19 cellular contexts compared by ENCODE assay signal in genomic region chr13:95741584-95742563, GRCh38.
DNase-seq lines count a peak whose midpoint lies in the region; ATAC-seq and TF ChIP-seq lines count a peak whose summit lies in the region.
"Had no signal": no experiment of that assay in that cellular context is flagged by ENCODE, and none has a peak within 500 bp of the region (broad histone marks: within the 10 kb centered on the region; RNA-seq: fewer than 3 reads in every experiment).

No MANE protein-coding gene starts in this region.

- H3K4ac ChIP-seq in neuronal stem cell (ENCODE audit: low read length): no peak overlapping the region

- no peaks in the 10 kb centered on the region for H3K27me3 ChIP-seq in Caco-2 (replicated peaks; ENCODE audit: control insufficient read depth, insufficient read depth, low read length)
- H3K27me3 ChIP-seq in neuronal stem cell (ENCODE audit: control insufficient read depth in 3 of 3, insufficient read depth in 3 of 3, low read depth in 1 of 3, low read length in 3 of 3): no peaks in the 10 kb centered on the region
- H3K27me3 ChIP-seq in sigmoid colon: no peaks in the 10 kb centered on the region
- H3K27me3 ChIP-seq: body of pancreas had no signal

- ATAC-seq in GM19463 (IDR thresholded peaks at IDR 0.05; ENCODE audit: unreplicated experiment) (peak; percentile 60), GM21529 (IDR thresholded peaks at IDR 0.05; ENCODE audit: unreplicated experiment) (no peak)
- ATAC-seq: activated T-cell treated with anti-CD3 and anti-CD28 coated beads, Interleukin-2, amount 50 U/mL, for 72 hours; body of pancreas had no signal

- H3K9ac ChIP-seq in neuronal stem cell (ENCODE audit: low read depth, low read length, poor library complexity): peak overlapping the region; percentile 21

- H3K27me3 Mint-ChIP-seq in Caco-2 (ENCODE audit: insufficient read depth, unreplicated experiment): no peaks in the 10 kb centered on the region
- H3K27me3 Mint-ChIP-seq: activated B cell treated with CpG ODN at 0.5 μM for 24 hours; activated naive CD8-positive, alpha-beta T cell; stimulated activated naive CD8-positive, alpha-beta T cell treated with anti-CD3 and anti-CD28 coated beads, Interleukin-15, Interleukin-2, amounts not matched to agents 100 ng/mL and 50 ng/mL, for 24 hours; type B pancreatic cell had no signal

- H4K91ac ChIP-seq in neuronal stem cell (ENCODE audit: low read depth, low read length, poor library complexity): no peak overlapping the region

- peak overlapping the region; percentile 21 for H3K14ac ChIP-seq in neuronal stem cell (ENCODE audit: low read length)

- H3K9me3 ChIP-seq in Caco-2: no peaks in the 10 kb centered on the region
- H3K9me3 ChIP-seq in neuronal stem cell (replicated peaks in 1 of 2; ENCODE audit: control insufficient read depth in 2 of 2, insufficient read depth in 1 of 2, low read depth in 1 of 2, low read length in 2 of 2): peaks cover 0 to 8% of the 10 kb centered on the region in 2 donors
- no peaks in the 10 kb centered on the region for H3K9me3 ChIP-seq in sigmoid colon
- H3K9me3 ChIP-seq: body of pancreas had no signal

- intact Hi-C loops in Caco-2 (cut with micrococcal nuclease; ENCODE audit: unreplicated experiment) (no loop called here), sigmoid colon (cut with DNase I) (no loop called here)

- H2BK12ac ChIP-seq in neuronal stem cell (ENCODE audit: low read length): no peak overlapping the region

- no TSS peak for BruUV-seq in Caco-2 (replicated peaks; lab: Mats Ljungman, UMichigan)

- POLR2A ChIA-PET in Caco-2 (lab: Charles Lee): no interaction called here

- no CpG with 5 or more reads among the region's 4 CpGs for WGBS in neuronal stem cell (ENCODE audit: extremely low coverage in 2 of 2, insufficient read length in 2 of 2, insufficient replicate concordance in 1 of 2), 2 donors
- WGBS in sigmoid colon, 2 donors: 96 to 97% methylated on average over 4 of the region's 4 CpGs

- no peaks in the 10 kb centered on the region for H3K36me3 ChIP-seq in Caco-2 (ENCODE audit: control insufficient read depth, insufficient read depth, low read length)
- peaks cover 0 to 2% of the 10 kb centered on the region in 2 donors for H3K36me3 ChIP-seq in neuronal stem cell (replicated peaks in 1 of 2; ENCODE audit: control insufficient read depth in 2 of 2, insufficient read depth in 2 of 2, low read length in 2 of 2)
- H3K36me3 ChIP-seq in sigmoid colon: no peaks in the 10 kb centered on the region

- no peak for TF ChIP-seq CTCF in Caco-2 (IDR thresholded peaks at IDR 0.05; ENCODE audit: insufficient read depth in 1 of 2, low read depth in 1 of 2, low read length in 1 of 2, severe bottlenecking in 1 of 2, unreplicated experiment in 1 of 2)
- TF ChIP-seq CTCF in sigmoid colon (IDR thresholded peaks at IDR 0.05): no peak

- H2BK120ac ChIP-seq in neuronal stem cell (ENCODE audit: low read depth, low read length): peak overlapping the region; percentile 47

- no peak for TF ChIP-seq POLR2A in sigmoid colon (IDR thresholded peaks at IDR 0.05)

- H3K27ac Mint-ChIP-seq in Caco-2 (ENCODE audit: unreplicated experiment): peak overlapping the region; percentile 19
- H3K27ac Mint-ChIP-seq: activated B cell treated with CpG ODN at 0.5 μM for 24 hours; activated naive CD8-positive, alpha-beta T cell; activated T-cell treated with anti-CD3 and anti-CD28 coated beads, Interleukin-2, amount 50 U/mL, for 72 hours; stimulated activated naive CD8-positive, alpha-beta T cell treated with anti-CD3 and anti-CD28 coated beads, Interleukin-15, Interleukin-2, amounts not matched to agents 100 ng/mL and 50 ng/mL, for 24 hours; T-helper 2 cell treated with Interferon-gamma antibody and Interleukin-4, amounts not matched to agents 5 μg/mL and 100 μg/mL, for 36 hours; type B pancreatic cell had no signal

- no peak overlapping the region for H3K23ac ChIP-seq in neuronal stem cell (ENCODE audit: low read depth, low read length, poor library complexity)

- DNase-seq in Caco-2 (no peak), SHP77 treated with DMSO at 0.1 percent for 48 hours (lab: John Stamatoyannopoulos, UW) (peak; percentile 41), neuronal stem cell (ENCODE audit: low spot score) (no peak), NCI-H2029 treated with DMSO at 0.1 percent for 48 hours (lab: John Stamatoyannopoulos, UW) (no peak), sigmoid colon (no peak), NCI-H1092 treated with DMSO at 0.1 percent for 48 hours (lab: John Stamatoyannopoulos, UW) (no peak)
- DNase-seq: activated B cell treated with CpG ODN at 0.5 μM for 24 hours; activated T-cell treated with anti-CD3 and anti-CD28 coated beads, Interleukin-2, amount 50 U/mL, for 72 hours; body of pancreas; KG1; NCI-H69; nucleus accumbens had no signal

- H3K18ac ChIP-seq in neuronal stem cell (ENCODE audit: low read length): peak overlapping the region; percentile 59

- H3K4me3 ChIP-seq in Caco-2 (ENCODE audit: low read depth, low read length) (no peak overlapping the region), neuronal stem cell (ENCODE audit: low read length in 2 of 2) (peak overlapping the region in 1 of 2 donors; percentile 52), sigmoid colon (no peak overlapping the region)
- H3K4me3 ChIP-seq: body of pancreas, coronary artery had no signal

- H3K9me3 Mint-ChIP-seq in Caco-2 (ENCODE audit: unreplicated experiment): peaks cover 9% of the 10 kb centered on the region
- H3K9me3 Mint-ChIP-seq: stimulated activated naive CD8-positive, alpha-beta T cell treated with anti-CD3 and anti-CD28 coated beads, Interleukin-15, Interleukin-2, amounts not matched to agents 100 ng/mL and 50 ng/mL, for 24 hours had no signal

- no peak overlapping the region for H4K8ac ChIP-seq in neuronal stem cell (ENCODE audit: low read depth, low read length)

- H3K27ac ChIP-seq in neuronal stem cell (replicated peaks; ENCODE audit: low read length) (no peak overlapping the region), sigmoid colon (no peak overlapping the region)
- H3K27ac ChIP-seq: body of pancreas, coronary artery had no signal

- H3K36me3 Mint-ChIP-seq in Caco-2 (ENCODE audit: insufficient read depth, unreplicated experiment): peaks cover 8% of the 10 kb centered on the region

- H3K4me1 ChIP-seq in Caco-2 (peaks cover 28% of the 10 kb centered on the region), neuronal stem cell (ENCODE audit: control insufficient read depth in 2 of 2, insufficient read depth in 1 of 2, low read depth in 1 of 2, low read length in 2 of 2) (no peaks in the 10 kb centered on the region), sigmoid colon (peaks cover 0 to 7% (median 0%) of the 10 kb centered on the region in 4 donors)

- H3K4me2 ChIP-seq in neuronal stem cell (ENCODE audit: insufficient read depth, low read length, poor library complexity, severe bottlenecking): no peak overlapping the region

- H2BK5ac ChIP-seq in neuronal stem cell (ENCODE audit: low read length): peak overlapping the region; percentile 82

- no peak overlapping the region for H2AFZ ChIP-seq in neuronal stem cell (ENCODE audit: low read length)

- no peak overlapping the region for H3K4me3 Mint-ChIP-seq in Caco-2 (ENCODE audit: unreplicated experiment)
- H3K4me3 Mint-ChIP-seq: activated B cell treated with CpG ODN at 0.5 μM for 24 hours; activated naive CD8-positive, alpha-beta T cell; activated T-cell treated with anti-CD3 and anti-CD28 coated beads, Interleukin-2, amount 50 U/mL, for 72 hours; stimulated activated naive CD8-positive, alpha-beta T cell treated with anti-CD3 and anti-CD28 coated beads, Interleukin-15, Interleukin-2, amounts not matched to agents 100 ng/mL and 50 ng/mL, for 24 hours; T-helper 2 cell treated with Interferon-gamma antibody and Interleukin-4, amounts not matched to agents 5 μg/mL and 100 μg/mL, for 36 hours had no signal

- peaks cover 20% of the 10 kb centered on the region for H3K4me1 Mint-ChIP-seq in Caco-2 (ENCODE audit: low read depth, unreplicated experiment)

- peaks cover 2% of the 10 kb centered on the region for H3K79me1 ChIP-seq in neuronal stem cell (ENCODE audit: low read depth, low read length)

- CTCF ChIA-PET in Caco-2 (lab: Charles Lee): no interaction called here

- TF ChIP-seq EP300 in sigmoid colon (IDR thresholded peaks at IDR 0.05): no peak

- no peak overlapping the region for H2BK15ac ChIP-seq in neuronal stem cell (ENCODE audit: low read length)

- peak overlapping the region; percentile 56 for H2AK5ac ChIP-seq in neuronal stem cell (ENCODE audit: low read depth, low read length)
